1 cellular context compared by ENCODE assay signal in genomic region chr20:63706852-63707557, GRCh38.
TF ChIP-seq lines count a peak whose summit lies in the region.

No MANE protein-coding gene starts in this region.

TF ChIP-seq in WTC11, 78 proteins besides CTCF, POLR2A, EP300 and RAD21 (continued from another document):
- TF ChIP-seq HMGXB4 (CRISPR knock-in tag; IDR thresholded peaks at IDR 0.05) (no peak), GABPB1 (CRISPR knock-in tag; IDR thresholded peaks at IDR 0.05) (peak; percentile 69; the same call in 1 of the 2 replicates), ZBTB43 (CRISPR knock-in tag; IDR thresholded peaks at IDR 0.05) (no peak), ZNF396 (CRISPR knock-in tag; IDR thresholded peaks at IDR 0.05; ENCODE audit: borderline replicate concordance) (no peak), ZNF138 (CRISPR knock-in tag; conservative IDR thresholded peaks at IDR 0.05) (no peak), ZNF416 (CRISPR knock-in tag; IDR thresholded peaks at IDR 0.05) (no peak), E2F4 (CRISPR knock-in tag; IDR thresholded peaks at IDR 0.05; ENCODE audit: borderline replicate concordance, low read depth) (0 out of 2 replicates have a peak, but pooled peaks have one; percentile 35)
